38 cellular contexts compared by ENCODE assay signal in the genomic region with DNA sequence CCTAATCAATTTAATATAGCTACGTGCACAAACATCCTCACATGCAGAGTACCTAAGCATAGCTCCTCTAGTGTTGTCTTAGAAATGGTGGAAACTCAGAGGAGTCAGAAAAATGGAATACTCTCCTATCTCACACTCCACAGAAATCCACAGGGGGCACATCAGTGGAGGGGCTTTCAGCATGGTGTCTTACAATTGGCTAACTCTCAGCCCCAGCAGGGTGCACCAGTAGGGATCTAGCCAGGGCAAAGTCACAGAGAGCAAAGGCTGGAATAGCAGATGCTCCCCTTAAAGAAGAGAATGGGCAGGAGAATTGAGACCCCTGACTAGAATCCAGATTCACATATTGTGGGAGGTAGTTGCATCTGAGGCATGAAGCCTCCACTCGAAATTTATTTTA.
"Had no signal": no experiment of that assay in that cellular context is flagged by ENCODE, and none has a peak within 500 bp of the region (broad histone marks: within the 10 kb centered on the region; RNA-seq: fewer than 3 reads in every experiment).

No MANE protein-coding gene starts in this region.

- H3K36me3 Mint-ChIP-seq: activated naive CD4-positive, alpha-beta T cell treated with anti-CD3 and anti-CD28 coated beads, Interleukin-2, amount 50 U/mL, for 24 hours; activated naive CD8-positive, alpha-beta T cell treated with anti-CD3 and anti-CD28 coated beads, Interleukin-2, amount 10 ng/mL, durations not matched to agents 7 days and 5 days had no signal

- H3K4me3 ChIP-seq: ascending aorta, cardiac muscle cell, MG63, Peyer's patch, SJSA1 had no signal

- H3K4me2 ChIP-seq: SK-N-SH had no signal

- H3K9me2 ChIP-seq: SK-N-SH had no signal

- H3K9me3 ChIP-seq: ascending aorta, MG63, Peyer's patch, SJSA1, SK-N-SH had no signal

- ATAC-seq: activated CD8-positive, alpha-beta T cell treated with anti-CD3 and anti-CD28 coated beads for 36 hours; activated T-cell treated with anti-CD3 and anti-CD28 coated beads, Interleukin-2, amount 50 U/mL, for 72 hours; PC-3 had no signal

- DNase-seq: activated B cell treated with CpG ODN at 0.5 μM for 24 hours; activated CD4-positive, alpha-beta T cell treated with anti-CD3 and anti-CD28 coated beads for 48 hours; activated CD4-positive, alpha-beta T cell treated with anti-CD3 and anti-CD28 coated beads, Interleukin-2, amount 50 U/mL, for 4 hours; activated CD4-positive, CD25-positive, alpha-beta regulatory T cell treated with anti-CD3 and anti-CD28 coated beads, Interleukin-2, amount 50 U/mL, for 72 hours; activated CD8-positive, alpha-beta T cell treated with anti-CD3 and anti-CD28 coated beads for 36 hours; activated gamma-delta T cell; activated naive CD4-positive, alpha-beta T cell treated with Interleukin-2 at 50 U/mL for 16 hours; activated naive CD8-positive, alpha-beta T cell treated with anti-CD3 and anti-CD28 coated beads, Interleukin-2, amount 10 ng/mL, durations not matched to agents 7 days and 5 days; activated T-cell treated with anti-CD3 and anti-CD28 coated beads, Interleukin-2, amount 50 U/mL, for 1 hour; activated T-cell treated with anti-CD3 and anti-CD28 coated beads, Interleukin-2, amount 50 U/mL, for 72 hours; amygdala; Kasumi-1; KG1; MG63; NCI-H1048; NCI-H1105 treated with DMSO at 0.1 percent for 48 hours; NCI-H1436; NCI-H187; NCI-H2029 treated with DMSO at 0.1 percent for 48 hours; NCI-H2107; NCI-H2171; NCI-H510A; NCI-H526; NCI-H748 treated with DMSO at 0.1 percent for 48 hours; NK-92 treated with Interleukin-12 subunit alpha and Interleukin-12 subunit beta, amount 100 ng/mL, for 24 hours; PC-3; Peyer's patch; RPMI8226; SHP77 treated with DMSO at 0.1 percent for 48 hours; SK-N-SH had no signal

- H3K4me1 Mint-ChIP-seq: activated B cell treated with CpG ODN at 0.5 μM for 24 hours; activated naive CD4-positive, alpha-beta T cell treated with anti-CD3 and anti-CD28 coated beads, Interleukin-2, amount 50 U/mL, for 24 hours; activated naive CD8-positive, alpha-beta T cell treated with anti-CD3 and anti-CD28 coated beads, Interleukin-2, amount 10 ng/mL, durations not matched to agents 7 days and 5 days; central memory CD8-positive, alpha-beta T cell had no signal

- H3K4me1 ChIP-seq: ascending aorta, Peyer's patch, SJSA1 had no signal

- H3K27me3 ChIP-seq: ascending aorta, cardiac muscle cell, MG63, Peyer's patch, SJSA1 had no signal

- H3K36me3 ChIP-seq: ascending aorta, cardiac muscle cell, MG63, Peyer's patch, SJSA1 had no signal

- H3K9ac ChIP-seq: SK-N-SH had no signal

- H3K9me3 Mint-ChIP-seq: activated CD8-positive, alpha-beta T cell treated with anti-CD3 and anti-CD28 coated beads for 36 hours; activated naive CD4-positive, alpha-beta T cell treated with anti-CD3 and anti-CD28 coated beads, Interleukin-2, amount 50 U/mL, for 24 hours; activated naive CD8-positive, alpha-beta T cell treated with anti-CD3 and anti-CD28 coated beads, Interleukin-2, amount 10 ng/mL, durations not matched to agents 7 days and 5 days; activated T-cell treated with anti-CD3 and anti-CD28 coated beads, Interleukin-2, amount 50 U/mL, for 72 hours; activated T-helper 2 cell treated with anti-CD3 and anti-CD28 coated beads, Interferon-gamma antibody, Interleukin-2, Interleukin-4, amounts not matched to agents 10 μg/mL and 5 μg/mL and 100 μg/mL, durations not matched to agents 14 hours and 24 hours and 36 hours; central memory CD8-positive, alpha-beta T cell; T-helper 1 cell treated with Interleukin-12 subunit alpha and Interleukin-12 subunit beta and Interleukin-4 antibody, amounts not matched to agents 30 μg/mL and 1 μg/mL, for 36 hours; T-helper 2 cell treated with Interferon-gamma antibody and Interleukin-4, amounts not matched to agents 5 μg/mL and 100 μg/mL, for 36 hours had no signal

- H3K27ac ChIP-seq: ascending aorta, cardiac muscle cell, Peyer's patch, SJSA1 had no signal

- H3K27ac Mint-ChIP-seq: activated B cell treated with CpG ODN at 0.5 μM for 24 hours; activated CD8-positive, alpha-beta T cell treated with anti-CD3 and anti-CD28 coated beads for 36 hours; activated naive CD4-positive, alpha-beta T cell treated with anti-CD3 and anti-CD28 coated beads, Interleukin-2, amount 50 U/mL, for 24 hours; activated naive CD8-positive, alpha-beta T cell treated with anti-CD3 and anti-CD28 coated beads, Interleukin-2, amount 10 ng/mL, durations not matched to agents 7 days and 5 days; activated T-cell treated with anti-CD3 and anti-CD28 coated beads, Interleukin-2, amount 50 U/mL, for 72 hours; activated T-helper 2 cell treated with anti-CD3 and anti-CD28 coated beads, Interferon-gamma antibody, Interleukin-2, Interleukin-4, amounts not matched to agents 10 μg/mL and 5 μg/mL and 100 μg/mL, durations not matched to agents 14 hours and 24 hours and 36 hours; T-helper 1 cell treated with Interleukin-12 subunit alpha and Interleukin-12 subunit beta and Interleukin-4 antibody, amounts not matched to agents 30 μg/mL and 1 μg/mL, for 36 hours; T-helper 2 cell treated with Interferon-gamma antibody and Interleukin-4, amounts not matched to agents 5 μg/mL and 100 μg/mL, for 36 hours had no signal

- H3K4me3 Mint-ChIP-seq: activated B cell treated with CpG ODN at 0.5 μM for 24 hours; activated CD8-positive, alpha-beta T cell treated with anti-CD3 and anti-CD28 coated beads for 36 hours; activated naive CD4-positive, alpha-beta T cell treated with anti-CD3 and anti-CD28 coated beads, Interleukin-2, amount 50 U/mL, for 24 hours; activated naive CD8-positive, alpha-beta T cell treated with anti-CD3 and anti-CD28 coated beads, Interleukin-2, amount 10 ng/mL, durations not matched to agents 7 days and 5 days; activated T-cell treated with anti-CD3 and anti-CD28 coated beads, Interleukin-2, amount 50 U/mL, for 72 hours; central memory CD8-positive, alpha-beta T cell; T-helper 1 cell treated with Interleukin-12 subunit alpha and Interleukin-12 subunit beta and Interleukin-4 antibody, amounts not matched to agents 30 μg/mL and 1 μg/mL, for 36 hours; T-helper 2 cell treated with Interferon-gamma antibody and Interleukin-4, amounts not matched to agents 5 μg/mL and 100 μg/mL, for 36 hours had no signal
